In genomic region chr17:28996554-28997096, GRCh38 we compare ENCODE assay signal across 1 cellular context.
TF ChIP-seq lines count a peak whose summit lies in the region.

No MANE protein-coding gene starts in this region.

TF ChIP-seq in HepG2, 621 proteins besides CTCF, POLR2A, EP300 and RAD21 (continued from another document and continues in another):
- TF ChIP-seq ZMYM3 (CRISPR knock-in tag; IDR thresholded peaks at IDR 0.05) (no peak), TP53 (CRISPR knock-in tag; conservative IDR thresholded peaks at IDR 0.05) (peak; percentile 97), FOXO4 (CRISPR knock-in tag; conservative IDR thresholded peaks at IDR 0.05) (no peak), ZNF326 (CRISPR knock-in tag; IDR thresholded peaks at IDR 0.05; ENCODE audit: borderline replicate concordance) (no peak), ZNF101 (CRISPR knock-in tag; IDR thresholded peaks at IDR 0.05; ENCODE audit: borderline replicate concordance, low read depth) (no peak), ZNF263 (CRISPR knock-in tag; IDR thresholded peaks at IDR 0.05) (peak; percentile 62; the same call in 1 of the 2 replicates), KDM6A (CRISPR knock-in tag; IDR thresholded peaks at IDR 0.05; ENCODE audit: low read depth) (no peak; the same call in 1 of the 2 replicates), ZMYM4 (CRISPR knock-in tag; IDR thresholded peaks at IDR 0.05) (no peak), ISX (CRISPR knock-in tag; conservative IDR thresholded peaks at IDR 0.05) (no peak), ATF7-NPFF (CRISPR knock-in tag; IDR thresholded peaks at IDR 0.05; ENCODE audit: low read depth) (no peak), ZGPAT (CRISPR knock-in tag; IDR thresholded peaks at IDR 0.05) (no peak), CREBL2 (CRISPR knock-in tag; IDR thresholded peaks at IDR 0.05; ENCODE audit: borderline replicate concordance) (no peak), HDAC6 (IDR thresholded peaks at IDR 0.05; ENCODE audit: low read depth, low read length) (no peak), ARID4A (CRISPR knock-in tag; IDR thresholded peaks at IDR 0.05; ENCODE audit: borderline replicate concordance) (peak; percentile 60), PCBP2 (optimal IDR thresholded peaks at IDR 0.05; ENCODE audit: low read depth, low read length, poor library complexity, severe bottlenecking) (no peak), ZNF24 (IDR thresholded peaks at IDR 0.05) (no peak), TCF12 (IDR thresholded peaks at IDR 0.05) (no peak), TCF12 (CRISPR knock-in tag; IDR thresholded peaks at IDR 0.05) (no peak), GTF2F1 (IDR thresholded peaks at IDR 0.05; ENCODE audit: low read length) (no peak), ZNF225 (CRISPR knock-in tag; IDR thresholded peaks at IDR 0.05) (no peak), PCBP1 (IDR thresholded peaks at IDR 0.05; ENCODE audit: borderline replicate concordance, low read depth, low read length) (no peak), ELF1 (CRISPR knock-in tag; IDR thresholded peaks at IDR 0.05) (no peak), ZNF562 (CRISPR knock-in tag; IDR thresholded peaks at IDR 0.05; ENCODE audit: borderline replicate concordance) (no peak), ZNF251 (CRISPR knock-in tag; IDR thresholded peaks at IDR 0.05) (peak; percentile 93), ZNF570 (CRISPR knock-in tag; IDR thresholded peaks at IDR 0.05; ENCODE audit: borderline replicate concordance) (no peak), SMARCE1 (IDR thresholded peaks at IDR 0.05; ENCODE audit: borderline replicate concordance) (no peak), RXRA (CRISPR knock-in tag; IDR thresholded peaks at IDR 0.05) (peak; percentile 32; the same call in 1 of the 2 replicates), ZNF256 (CRISPR knock-in tag; conservative IDR thresholded peaks at IDR 0.05) (no peak), FOXM1 (CRISPR knock-in tag; IDR thresholded peaks at IDR 0.05) (no peak), MEIS1 (CRISPR knock-in tag; IDR thresholded peaks at IDR 0.05; ENCODE audit: borderline replicate concordance) (peak; percentile 79; the same call in 1 of the 2 replicates), MIER3 (CRISPR knock-in tag; IDR thresholded peaks at IDR 0.05; ENCODE audit: borderline replicate concordance) (no peak), CCDC6 (CRISPR knock-in tag; IDR thresholded peaks at IDR 0.05) (no peak), BCL6 (CRISPR knock-in tag; IDR thresholded peaks at IDR 0.05) (no peak), E2F1 (CRISPR knock-in tag; IDR thresholded peaks at IDR 0.05) (no peak), HNRNPL (IDR thresholded peaks at IDR 0.05; ENCODE audit: low read depth, low read length) (no peak), TGIF2 (CRISPR knock-in tag; IDR thresholded peaks at IDR 0.05) (no peak), REST (IDR thresholded peaks at IDR 0.05; ENCODE audit: borderline replicate concordance in 1 of 2, low read depth in 1 of 2, low read length in 2 of 2) (no peak), ZFY (CRISPR knock-in tag; IDR thresholded peaks at IDR 0.05) (peak; percentile 40; the same call in 1 of the 2 replicates), ZNF782 (CRISPR knock-in tag; IDR thresholded peaks at IDR 0.05; ENCODE audit: borderline replicate concordance) (no peak), ZNF780A (CRISPR knock-in tag; IDR thresholded peaks at IDR 0.05) (no peak), ZNF205 (CRISPR knock-in tag; IDR thresholded peaks at IDR 0.05) (no peak), FIP1L1 (IDR thresholded peaks at IDR 0.05; ENCODE audit: borderline replicate concordance, insufficient read depth, low read depth, low read length) (no peak), ZSCAN12 (CRISPR knock-in tag; IDR thresholded peaks at IDR 0.05) (no peak), PREB (CRISPR knock-in tag; IDR thresholded peaks at IDR 0.05) (no peak), ZNF496 (CRISPR knock-in tag; IDR thresholded peaks at IDR 0.05; ENCODE audit: insufficient replicate concordance) (no peak), FLYWCH1 (CRISPR knock-in tag; IDR thresholded peaks at IDR 0.05) (no peak), HOXA7 (CRISPR knock-in tag; IDR thresholded peaks at IDR 0.05) (0 out of 2 replicates have a peak, but pooled peaks have one; percentile 77), SYNCRIP (IDR thresholded peaks at IDR 0.05; ENCODE audit: insufficient read depth, low read depth, low read length) (no peak), ZNF136 (CRISPR knock-in tag; IDR thresholded peaks at IDR 0.05; ENCODE audit: low read depth) (0 out of 2 replicates have a peak, but pooled peaks have one; percentile 41), ZNF382 (CRISPR knock-in tag; IDR thresholded peaks at IDR 0.05; ENCODE audit: borderline replicate concordance) (no peak), ZNF292 (CRISPR knock-in tag; IDR thresholded peaks at IDR 0.05; ENCODE audit: borderline replicate concordance, low read depth) (peak; percentile 99), FOXJ3 (CRISPR knock-in tag; IDR thresholded peaks at IDR 0.05; ENCODE audit: borderline replicate concordance) (no peak), MXI1 (IDR thresholded peaks at IDR 0.05; ENCODE audit: borderline replicate concordance, low read depth, low read length) (no peak), ZNF619 (CRISPR knock-in tag; IDR thresholded peaks at IDR 0.05) (no peak), NR3C1 (CRISPR knock-in tag; IDR thresholded peaks at IDR 0.05) (no peak), ZNF354B (CRISPR knock-in tag; IDR thresholded peaks at IDR 0.05) (no peak), SRSF1 (optimal IDR thresholded peaks at IDR 0.05; ENCODE audit: low read depth, low read length) (no peak), KDM3A (CRISPR knock-in tag; IDR thresholded peaks at IDR 0.05; ENCODE audit: low read depth) (no peak), AHR (CRISPR knock-in tag; IDR thresholded peaks at IDR 0.05) (no peak), CENPT (CRISPR knock-in tag; IDR thresholded peaks at IDR 0.05; ENCODE audit: low read depth) (no peak), TAF1 (CRISPR knock-in tag; IDR thresholded peaks at IDR 0.05) (no peak), ZXDC (CRISPR knock-in tag; IDR thresholded peaks at IDR 0.05) (no peak), ADNP (CRISPR knock-in tag; IDR thresholded peaks at IDR 0.05) (no peak), SKI (IDR thresholded peaks at IDR 0.05; ENCODE audit: partially characterized antibody) (peak; percentile 50)
